15 cellular contexts compared by ENCODE assay signal in the genomic region with DNA sequence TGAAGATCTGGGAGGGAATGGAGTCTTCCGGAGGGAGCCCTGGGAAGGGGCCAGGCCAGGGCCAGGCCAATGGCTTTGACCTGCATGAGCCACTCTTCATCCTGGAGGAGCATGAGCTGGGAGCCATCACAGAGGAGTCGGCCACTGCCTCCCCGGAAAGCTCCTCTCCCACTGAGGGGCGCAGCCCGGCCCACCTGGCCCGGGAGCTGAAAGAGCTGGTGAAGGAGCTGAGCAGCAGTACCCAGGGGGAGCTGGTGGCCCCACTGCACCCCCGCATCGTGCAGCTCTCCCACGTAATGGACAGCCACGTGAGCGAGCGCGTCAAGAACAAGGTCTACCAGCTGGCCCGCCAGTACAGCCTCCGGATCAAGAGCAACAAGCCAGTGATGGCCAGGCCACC. TPM values are rescaled to one million over a fixed set of nuclear protein-coding genes. Genes with fewer than 3 reads are reported as not detected.
DNase-seq lines count a peak whose midpoint lies in the region; ATAC-seq and TF ChIP-seq lines count a peak whose summit lies in the region.
"Had no signal": no experiment of that assay in that cellular context is flagged by ENCODE, and none has a peak within 500 bp of the region (broad histone marks: within the 10 kb centered on the region; RNA-seq: fewer than 3 reads in every experiment).

No MANE protein-coding gene starts in this region.

- no peak for TF ChIP-seq CTCF in natural killer cell (IDR thresholded peaks at IDR 0.05)

- peaks cover 14% of the 10 kb centered on the region for H3K36me3 Mint-ChIP-seq in natural killer cell
- H3K36me3 Mint-ChIP-seq in natural killer cell treated with Interleukin-12 subunit alpha and Interleukin-12 subunit beta and Interleukin-15 and Interleukin-18, amount 100 ng/mL, for 72 hours = peaks cover 4% of the 10 kb centered on the region
- peaks cover 55% of the 10 kb centered on the region for H3K36me3 Mint-ChIP-seq in effector memory CD8-positive, alpha-beta T cell (ENCODE audit: insufficient read depth)
- peaks cover 17% of the 10 kb centered on the region for H3K36me3 Mint-ChIP-seq in activated T-cell treated with anti-CD3 and anti-CD28 coated beads, Interleukin-2, amount 50 U/mL, for 24 hours (ENCODE audit: low read depth)
- peaks cover 11% of the 10 kb centered on the region for H3K36me3 Mint-ChIP-seq in activated CD4-positive, alpha-beta T cell treated with anti-CD3 and anti-CD28 coated beads, Interleukin-2, amount 10 ng/mL, durations not matched to agents 7 days and 5 days (ENCODE audit: low read depth)

- H3K27me3 Mint-ChIP-seq in natural killer cell (ENCODE audit: low read depth in 2 of 2) = no peaks in the 10 kb centered on the region
- H3K27me3 Mint-ChIP-seq in natural killer cell treated with Interleukin-12 subunit alpha and Interleukin-12 subunit beta and Interleukin-15 and Interleukin-18, amount 100 ng/mL, for 72 hours = no peaks in the 10 kb centered on the region
- no peaks in the 10 kb centered on the region for H3K27me3 Mint-ChIP-seq in effector memory CD8-positive, alpha-beta T cell
- H3K27me3 Mint-ChIP-seq in activated T-cell treated with anti-CD3 and anti-CD28 coated beads, Interleukin-2, amount 50 U/mL, for 24 hours = no peaks in the 10 kb centered on the region
- H3K27me3 Mint-ChIP-seq in activated CD4-positive, alpha-beta T cell treated with anti-CD3 and anti-CD28 coated beads, Interleukin-2, amount 10 ng/mL, durations not matched to agents 7 days and 5 days = no peaks in the 10 kb centered on the region
- H3K27me3 Mint-ChIP-seq: CD4-positive, alpha-beta memory T cell had no signal

- peak overlapping the region; percentile 26 for H3K27ac ChIP-seq in substantia nigra (ENCODE audit: low read depth, low read length, poor library complexity, severe bottlenecking)
- H3K27ac ChIP-seq: BLaER1 had no signal

- H3K27ac Mint-ChIP-seq in natural killer cell = peak overlapping the region; percentile 80 to 81
- H3K27ac Mint-ChIP-seq in natural killer cell treated with Interleukin-12 subunit alpha and Interleukin-12 subunit beta and Interleukin-15 and Interleukin-18, amount 100 ng/mL, for 72 hours = no peak overlapping the region
- peak overlapping the region; percentile 35 to 51 for H3K27ac Mint-ChIP-seq in effector memory CD8-positive, alpha-beta T cell
- no peak overlapping the region for H3K27ac Mint-ChIP-seq in activated T-cell treated with anti-CD3 and anti-CD28 coated beads, Interleukin-2, amount 50 U/mL, for 24 hours
- no peak overlapping the region for H3K27ac Mint-ChIP-seq in activated CD4-positive, alpha-beta T cell treated with anti-CD3 and anti-CD28 coated beads, Interleukin-2, amount 10 ng/mL, durations not matched to agents 7 days and 5 days

- POLR2A ChIA-PET in activated CD4-positive, alpha-beta T cell treated with anti-CD3 and anti-CD28 coated beads, Interleukin-2, amount 10 ng/mL, durations not matched to agents 7 days and 5 days (lab: Charles Lee) = interaction anchor here (0.5 kb wide), 1 partner anchor 237 kb away, joined by 3 read pairs; no protein-coding TSS in a partner anchor

- TF ChIP-seq POLR2A in GM18505 (IDR thresholded peaks at IDR 0.05; ENCODE audit: borderline replicate concordance, extremely low read depth, insufficient read depth, insufficient read length) = no peak

- ATAC-seq in natural killer cell = no peak
- no peak for ATAC-seq in natural killer cell treated with Interleukin-12 subunit alpha and Interleukin-12 subunit beta and Interleukin-15 and Interleukin-18, amount 100 ng/mL, for 72 hours
- no peak for ATAC-seq in effector memory CD8-positive, alpha-beta T cell (replicated peaks)
- ATAC-seq in GM18505 (IDR thresholded peaks at IDR 0.05; ENCODE audit: unreplicated experiment) = no peak
- ATAC-seq: HepG2 had no signal

- intact Hi-C loops in natural killer cell (cut with micrococcal nuclease) = no loop called here

- CTCF ChIA-PET in activated CD4-positive, alpha-beta T cell treated with anti-CD3 and anti-CD28 coated beads, Interleukin-2, amount 10 ng/mL, durations not matched to agents 7 days and 5 days (lab: Charles Lee) = interaction anchor here (0.5 to 1.7 kb wide), 6 partner anchors 8 to 280 kb away, joined by 3 read pairs; no protein-coding TSS in a partner anchor

- no peak overlapping the region for H3K4me3 Mint-ChIP-seq in natural killer cell
- H3K4me3 Mint-ChIP-seq in natural killer cell treated with Interleukin-12 subunit alpha and Interleukin-12 subunit beta and Interleukin-15 and Interleukin-18, amount 100 ng/mL, for 72 hours = no peak overlapping the region
- H3K4me3 Mint-ChIP-seq in effector memory CD8-positive, alpha-beta T cell = no peak overlapping the region
- no peak overlapping the region for H3K4me3 Mint-ChIP-seq in activated T-cell treated with anti-CD3 and anti-CD28 coated beads, Interleukin-2, amount 50 U/mL, for 24 hours
- H3K4me3 Mint-ChIP-seq in activated CD4-positive, alpha-beta T cell treated with anti-CD3 and anti-CD28 coated beads, Interleukin-2, amount 10 ng/mL, durations not matched to agents 7 days and 5 days = no peak overlapping the region
- H3K4me3 Mint-ChIP-seq: CD14-positive monocyte; CD4-positive, alpha-beta memory T cell; H9 had no signal

- H3K9me3 Mint-ChIP-seq in natural killer cell = no peaks in the 10 kb centered on the region
- H3K9me3 Mint-ChIP-seq in natural killer cell treated with Interleukin-12 subunit alpha and Interleukin-12 subunit beta and Interleukin-15 and Interleukin-18, amount 100 ng/mL, for 72 hours = no peaks in the 10 kb centered on the region
- H3K9me3 Mint-ChIP-seq in effector memory CD8-positive, alpha-beta T cell = peaks cover 0 to 3% of the 10 kb centered on the region in 2 donors
- no peaks in the 10 kb centered on the region for H3K9me3 Mint-ChIP-seq in activated T-cell treated with anti-CD3 and anti-CD28 coated beads, Interleukin-2, amount 50 U/mL, for 24 hours
- no peaks in the 10 kb centered on the region for H3K9me3 Mint-ChIP-seq in activated CD4-positive, alpha-beta T cell treated with anti-CD3 and anti-CD28 coated beads, Interleukin-2, amount 10 ng/mL, durations not matched to agents 7 days and 5 days
- H3K9me3 Mint-ChIP-seq: H9 had no signal

- DNase-seq in natural killer cell = no peak
- DNase-seq in natural killer cell treated with Interleukin-12 subunit alpha and Interleukin-12 subunit beta and Interleukin-15 and Interleukin-18, amount 100 ng/mL, for 72 hours (ENCODE audit: low spot score) = no peak
- DNase-seq in effector memory CD8-positive, alpha-beta T cell = no peak
- no peak for DNase-seq in substantia nigra (lab: John Stamatoyannopoulos, UW)
- no peak for DNase-seq in activated T-cell treated with anti-CD3 and anti-CD28 coated beads, Interleukin-2, amount 50 U/mL, for 24 hours
- DNase-seq in activated CD4-positive, alpha-beta T cell treated with anti-CD3 and anti-CD28 coated beads, Interleukin-2, amount 10 ng/mL, durations not matched to agents 7 days and 5 days = no peak
- DNase-seq: 8988T; CD4-positive, alpha-beta memory T cell; DMS79 treated with DMSO at 0.1 percent for 48 hours; GF-D8; H9 had no signal

- peaks cover 23 to 54% of the 10 kb centered on the region in 2 donors for H3K4me1 Mint-ChIP-seq in natural killer cell
- peaks cover 13 to 21% of the 10 kb centered on the region in 2 donors for H3K4me1 Mint-ChIP-seq in natural killer cell treated with Interleukin-12 subunit alpha and Interleukin-12 subunit beta and Interleukin-15 and Interleukin-18, amount 100 ng/mL, for 72 hours (ENCODE audit: low read depth in 2 of 2)
- peaks cover 26 to 33% of the 10 kb centered on the region in 2 donors for H3K4me1 Mint-ChIP-seq in effector memory CD8-positive, alpha-beta T cell (ENCODE audit: low read depth in 2 of 2)
- H3K4me1 Mint-ChIP-seq in activated T-cell treated with anti-CD3 and anti-CD28 coated beads, Interleukin-2, amount 50 U/mL, for 24 hours (ENCODE audit: low read depth) = peaks cover 8% of the 10 kb centered on the region
- peaks cover 12% of the 10 kb centered on the region for H3K4me1 Mint-ChIP-seq in activated CD4-positive, alpha-beta T cell treated with anti-CD3 and anti-CD28 coated beads, Interleukin-2, amount 10 ng/mL, durations not matched to agents 7 days and 5 days

RNA-seq across cellular contexts. Expression of a gene that starts 37.7 kb away (rescaled TPM):
- 100 to 1,000 TPM; 184 to 285 (median 225) TPM for total RNA-seq in natural killer cell
- 10 to 100 TPM; 17.1 to 30.3 TPM for total RNA-seq in natural killer cell treated with Interleukin-12 subunit alpha and Interleukin-12 subunit beta and Interleukin-15 and Interleukin-18, amount 100 ng/mL, for 72 hours
- total RNA-seq in activated CD4-positive, alpha-beta T cell treated with anti-CD3 and anti-CD28 coated beads, Interleukin-2, amount 10 ng/mL, durations not matched to agents 7 days and 5 days = 10 to 100 TPM; 36.0 to 39.5 TPM

Comparison
In these comparisons a context has a peak if more than half of its experiments do, and no peak if none do; other contexts are left out.
1. H3K27ac Mint-ChIP-seq: peak in natural killer cell (2 of 2) and effector memory CD8-positive, alpha-beta T cell (2 of 2); none in natural killer cell treated with Interleukin-12 subunit alpha and Interleukin-12 subunit beta and Interleukin-15 and Interleukin-18, amount 100 ng/mL, for 72 hours (0 of 2), activated T-cell treated with anti-CD3 and anti-CD28 coated beads, Interleukin-2, amount 50 U/mL, for 24 hours (single experiment) and activated CD4-positive, alpha-beta T cell treated with anti-CD3 and anti-CD28 coated beads, Interleukin-2, amount 10 ng/mL, durations not matched to agents 7 days and 5 days (single experiment).
2. RNA of a gene that starts 37.7 kb away (total RNA-seq): 184 to 285 TPM in natural killer cell; 36.0 to 39.5 TPM in activated CD4-positive, alpha-beta T cell treated with anti-CD3 and anti-CD28 coated beads, Interleukin-2, amount 10 ng/mL, durations not matched to agents 7 days and 5 days and 17.1 to 30.3 TPM in natural killer cell treated with Interleukin-12 subunit alpha and Interleukin-12 subunit beta and Interleukin-15 and Interleukin-18, amount 100 ng/mL, for 72 hours; every median in the first group is over 4 times any median in the second.